8 cellular contexts compared by ENCODE assay signal in genomic region chr10:44979281-44980181, GRCh38. TPM values are rescaled to one million over a fixed set of nuclear protein-coding genes. Genes with fewer than 3 reads are reported as not detected.
DNase-seq lines count a peak whose midpoint lies in the region; ATAC-seq and TF ChIP-seq lines count a peak whose summit lies in the region.
"Had no signal": no experiment of that assay in that cellular context is flagged by ENCODE, and none has a peak within 500 bp of the region (broad histone marks: within the 10 kb centered on the region; RNA-seq: fewer than 3 reads in every experiment).

No MANE protein-coding gene starts in this region.

- H3K9ac ChIP-seq in colonic mucosa (ENCODE audit: low read depth in 2 of 2, low read length in 2 of 2), result peak overlapping the region; percentile 6 to 35

- no peaks in the 10 kb centered on the region for H3K27me3 ChIP-seq in colonic mucosa
- no peaks in the 10 kb centered on the region for H3K27me3 ChIP-seq in thyroid gland

- peaks cover 8% of the 10 kb centered on the region in 2 donors for H3K4me1 Mint-ChIP-seq in natural killer cell

- TF ChIP-seq CTCF in colonic mucosa (IDR thresholded peaks at IDR 0.05), result no peak
- no peak for TF ChIP-seq CTCF in thyroid gland (IDR thresholded peaks at IDR 0.05)
- no peak for TF ChIP-seq CTCF in natural killer cell (IDR thresholded peaks at IDR 0.05)

- H3K9me3 ChIP-seq in colonic mucosa, result no peaks in the 10 kb centered on the region
- H3K9me3 ChIP-seq in mesodermal cell (ENCODE audit: control insufficient read depth, low read length), result no peaks in the 10 kb centered on the region
- H3K9me3 ChIP-seq in thyroid gland, result no peaks in the 10 kb centered on the region

- ATAC-seq in natural killer cell, result no peak

- TF ChIP-seq POLR2A in thyroid gland (IDR thresholded peaks at IDR 0.05), result no peak

- peak; percentile 67 for DNase-seq in NCI-H69 (lab: John Stamatoyannopoulos, UW)
- DNase-seq in colonic mucosa, result no peak
- DNase-seq in thyroid gland, result peak in 1 of 2 donors; percentile 8
- no peak for DNase-seq in activated CD4-positive, CD25-positive, alpha-beta regulatory T cell (lab: John Stamatoyannopoulos, UW)
- no peak for DNase-seq in AG08396 (ENCODE audit: low spot score)
- no peak for DNase-seq in natural killer cell
- DNase-seq: activated CD4-positive, CD25-positive, alpha-beta regulatory T cell treated with anti-CD3 and anti-CD28 coated beads, Interleukin-2, amount 50 U/mL, for 72 hours had no signal

- peaks cover 19% of the 10 kb centered on the region for H3K4me1 ChIP-seq in colonic mucosa
- H3K4me1 ChIP-seq in mesodermal cell (ENCODE audit: control insufficient read depth, insufficient read depth, low read length, poor library complexity, severe bottlenecking), result peaks cover 74% of the 10 kb centered on the region
- peaks cover 48 to 85% of the 10 kb centered on the region in 2 donors for H3K4me1 ChIP-seq in thyroid gland

- no peak overlapping the region for H3K4me3 Mint-ChIP-seq in natural killer cell

- H3K9me3 Mint-ChIP-seq in natural killer cell, result no peaks in the 10 kb centered on the region

- no peak overlapping the region for H3K4me3 ChIP-seq in colonic mucosa
- H3K4me3 ChIP-seq in mesodermal cell (ENCODE audit: extremely low read depth, insufficient read depth, low read length, poor library complexity, severe bottlenecking), result no peak overlapping the region
- H3K4me3 ChIP-seq in thyroid gland (replicated peaks in 1 of 3), result peak overlapping the region in 1 of 3 donors; percentile 65

- intact Hi-C loops in colonic mucosa (cut with DNase I), result no loop called here
- intact Hi-C loops in thyroid gland (cut with DNase I), result no loop called here
- intact Hi-C loops in natural killer cell (cut with micrococcal nuclease), result no loop called here

- H3K27ac ChIP-seq in colonic mucosa (peak overlapping the region; percentile 80), mesodermal cell (ENCODE audit: low read depth, low read length, severe bottlenecking) (peak overlapping the region; percentile 72), thyroid gland (peak overlapping the region; percentile 59 to 97 (median 95))

- H3K36me3 ChIP-seq in colonic mucosa (no peaks in the 10 kb centered on the region), mesodermal cell (ENCODE audit: control insufficient read depth, insufficient read depth, low read length) (peaks cover 10% of the 10 kb centered on the region), thyroid gland (peaks cover 47 to 50% of the 10 kb centered on the region in 2 donors)

- no peaks in the 10 kb centered on the region for H3K36me3 Mint-ChIP-seq in natural killer cell

- H3K27ac Mint-ChIP-seq in natural killer cell, result no peak overlapping the region

- H3K27me3 Mint-ChIP-seq in natural killer cell (ENCODE audit: low read depth in 2 of 2), result no peaks in the 10 kb centered on the region

- 81 to 85% methylated on average over 12 of the region's 13 CpGs for WGBS in mesodermal cell (ENCODE audit: insufficient coverage in 2 of 2), 2 experiments
- WGBS in thyroid gland, 2 donors, result 89% methylated on average over 11 to 13 of the region's 13 CpGs

RNA-seq across cellular contexts. Expression of gene DEPP1, which starts 0.9 kb away (rescaled TPM):
- total RNA-seq in colonic mucosa (10 to 100 TPM; 11.1 to 20.2 TPM), thyroid gland (100 to 1,000 TPM in 2 of 4 donors, 10 to 100 TPM in 2; 45.1 to 518 (median 182) TPM), natural killer cell (not detected)
- 11.8 TPM for polyA plus RNA-seq in mesodermal cell (2013, experiment 1 of 2)
- polyA plus RNA-seq in mesodermal cell (2013, experiment 2 of 2), result 10.8 TPM

RNA-seq across cellular contexts. Expression of gene RASSF4, which starts 19.9 kb away (rescaled TPM):
- 10 to 100 TPM; 13.1 to 19.9 TPM for total RNA-seq in colonic mucosa
- 13.1 TPM for polyA plus RNA-seq in mesodermal cell (2013, experiment 1 of 2)
- polyA plus RNA-seq in mesodermal cell (2013, experiment 2 of 2), result 10.7 TPM
- total RNA-seq in thyroid gland, result 100 to 1,000 TPM; 175 to 226 (median 203) TPM
- 100 to 1,000 TPM in 2 of 3 donors, 10 to 100 TPM in 1; 99.8 to 116 (median 104) TPM for total RNA-seq in natural killer cell

RNA-seq across cellular contexts. Expression of gene ZNF22, which starts 21.2 kb away (rescaled TPM):
- 10 to 100 TPM; 16.5 to 17.3 TPM for total RNA-seq in colonic mucosa
- polyA plus RNA-seq in mesodermal cell (2013, experiment 1 of 2), result 44.1 TPM
- 45.5 TPM for polyA plus RNA-seq in mesodermal cell (2013, experiment 2 of 2)
- 10 to 100 TPM; 28.5 to 40.3 (median 33.1) TPM for total RNA-seq in thyroid gland
- total RNA-seq in natural killer cell, result 10 to 100 TPM; 24.2 to 31.8 (median 25.0) TPM

Comparison
In these comparisons a context has a peak if more than half of its experiments do, and no peak if none do; other contexts are left out.
1. RNA of gene DEPP1, which starts 0.9 kb away (total RNA-seq): 45.1 to 518 TPM in thyroid gland and 11.1 to 20.2 TPM in colonic mucosa; not detected in natural killer cell; every median in the first group is over 10 times any median in the second.
2. RNA of gene RASSF4, which starts 19.9 kb away (total RNA-seq): 175 to 226 TPM in thyroid gland and 99.8 to 116 TPM in natural killer cell; 13.1 to 19.9 TPM in colonic mucosa; every median in the first group is over 4 times any median in the second.
3. Peak in every context shown above with its lines, with median percentiles within 50 percentile points of each other: H3K27ac ChIP-seq.